In genomic region chr3:152260026-152260425, GRCh38 we compare ENCODE assay signal across 19 cellular contexts. TPM values are rescaled to one million over a fixed set of nuclear protein-coding genes. Genes with fewer than 3 reads are reported as not detected.
A peak's percentile ranks its signal among the peaks of the same experiment; 100 is the strongest.
DNase-seq lines count a peak whose midpoint lies in the region; ATAC-seq, FAIRE-seq and TF ChIP-seq lines count a peak whose summit lies in the region.
"Had no signal": no experiment of that assay in that cellular context is flagged by ENCODE, and none has a peak within 500 bp of the region (broad histone marks: within the 10 kb centered on the region; RNA-seq: fewer than 3 reads in every experiment).

No MANE protein-coding gene starts in this region.

- no peak overlapping the region for H2AFZ ChIP-seq in astrocyte (ENCODE audit: low read depth, low read length)
- H2AFZ ChIP-seq: GM23248, hepatocyte had no signal

- H3K9me3 ChIP-seq in astrocyte (ENCODE audit: insufficient read depth, low read depth, low read length) (no peaks in the 10 kb centered on the region), neutrophil (no peaks in the 10 kb centered on the region)
- H3K9me3 ChIP-seq: Caco-2 had no signal

- no peak overlapping the region for H3K9ac ChIP-seq in astrocyte (ENCODE audit: low read length)
- H3K9ac ChIP-seq: GM23248, KMS-11 had no signal

- H3K27me3 Mint-ChIP-seq in HFFc6 (ENCODE audit: insufficient read depth) (no peaks in the 10 kb centered on the region), astrocyte (ENCODE audit: low read depth, unreplicated experiment) (no peaks in the 10 kb centered on the region)

- no peaks in the 10 kb centered on the region for H4K20me1 ChIP-seq in astrocyte (ENCODE audit: insufficient read depth, low read length)

- H3K27ac Mint-ChIP-seq in HFFc6 = peak overlapping the region; percentile 44; the same call in 1 of the 2 replicates
- H3K27ac Mint-ChIP-seq in astrocyte (ENCODE audit: unreplicated experiment) = peak overlapping the region; percentile 27

- H3K4me1 Mint-ChIP-seq in HFFc6 (ENCODE audit: low read depth) (peaks cover 45% of the 10 kb centered on the region), astrocyte (ENCODE audit: low read depth, unreplicated experiment) (peaks cover 22% of the 10 kb centered on the region)

- no peaks in the 10 kb centered on the region for H3K27me3 ChIP-seq in astrocyte (ENCODE audit: insufficient read depth, low read length)
- H3K27me3 ChIP-seq in neutrophil = no peaks in the 10 kb centered on the region
- H3K27me3 ChIP-seq: hepatocyte had no signal

- H3K4me2 ChIP-seq in astrocyte (ENCODE audit: low read length) = no peak overlapping the region
- H3K4me2 ChIP-seq: hepatocyte, KMS-11 had no signal

- H3K79me2 ChIP-seq in astrocyte (ENCODE audit: insufficient read depth, low read length) = no peaks in the 10 kb centered on the region
- H3K79me2 ChIP-seq: hepatocyte had no signal

- no peaks in the 10 kb centered on the region for H3K36me3 ChIP-seq in astrocyte (ENCODE audit: insufficient read depth, low read length)
- H3K36me3 ChIP-seq in neutrophil = no peaks in the 10 kb centered on the region

- H3K27ac ChIP-seq in astrocyte (ENCODE audit: low read depth, low read length) = peak overlapping the region; percentile 17
- peak overlapping the region; percentile 82 for H3K27ac ChIP-seq in neutrophil
- H3K27ac ChIP-seq: 22Rv1, GM23248, hepatocyte, KMS-11 had no signal

- H3K4me3 Mint-ChIP-seq in HFFc6 (no peak overlapping the region), astrocyte (ENCODE audit: unreplicated experiment) (no peak overlapping the region)

- ATAC-seq in HG03135 (IDR thresholded peaks at IDR 0.05; ENCODE audit: unreplicated experiment) = no peak

- DNase-seq in NCI-H1105 treated with DMSO at 0.1 percent for 48 hours (lab: John Stamatoyannopoulos, UW) = peak; percentile 25
- no peak for DNase-seq in NCI-H1105 (lab: John Stamatoyannopoulos, UW)
- no peak for DNase-seq in HFFc6
- DNase-seq in astrocyte (ENCODE audit: low read depth) = no peak
- DNase-seq in NK-92 treated with Interleukin-12 subunit alpha and Interleukin-12 subunit beta, amount 100 ng/mL, for 24 hours (lab: John Stamatoyannopoulos, UW) = no peak
- DNase-seq in AML-193 (lab: John Stamatoyannopoulos, UW) = no peak
- DNase-seq: activated CD4-positive, alpha-beta T cell treated with anti-CD3 and anti-CD28 coated beads for 48 hours; Caco-2; GM23248; NCI-H146; NCI-H510A treated with DMSO at 0.1 percent for 48 hours; stimulated activated naive CD4-positive, alpha-beta T cell treated with Interleukin-2 at 50 U/mL for 16 hours had no signal

- H3K36me3 Mint-ChIP-seq in HFFc6 (ENCODE audit: low read depth) (no peaks in the 10 kb centered on the region), astrocyte (ENCODE audit: low read depth, unreplicated experiment) (no peaks in the 10 kb centered on the region)

- no peak overlapping the region for H3K4me3 ChIP-seq in astrocyte (ENCODE audit: insufficient read depth, low read depth, low read length)
- H3K4me3 ChIP-seq in neutrophil (ENCODE audit: low read depth in 1 of 2, low read length in 1 of 2) = no peak overlapping the region
- H3K4me3 ChIP-seq: GM23248, hepatocyte had no signal

- H3K4me1 ChIP-seq in astrocyte (ENCODE audit: insufficient read depth, low read length) = peaks cover 29% of the 10 kb centered on the region
- peaks cover 55 to 62% of the 10 kb centered on the region in 2 experiments for H3K4me1 ChIP-seq in neutrophil (ENCODE audit: control insufficient read depth in 1 of 2, insufficient read depth in 1 of 2, low read depth in 1 of 2, low read length in 1 of 2)

- no peaks in the 10 kb centered on the region for H3K9me3 Mint-ChIP-seq in HFFc6
- no peaks in the 10 kb centered on the region for H3K9me3 Mint-ChIP-seq in astrocyte (ENCODE audit: unreplicated experiment)

- FAIRE-seq in astrocyte (lab: Jason Lieb, UNC) = no peak
- FAIRE-seq: colon, GM18507 had no signal

- TF ChIP-seq CTCF in HFFc6 (IDR thresholded peaks at IDR 0.05) = no peak
- no peak for TF ChIP-seq CTCF in astrocyte (IDR thresholded peaks at IDR 0.05; ENCODE audit: insufficient read depth, low read depth, low read length)
- TF ChIP-seq CTCF in neutrophil (IDR thresholded peaks at IDR 0.05) = no peak

RNA-seq across cellular contexts. Expression of gene MBNL1, which starts 8.7 kb away (rescaled TPM):
- 100 to 1,000 TPM; 200 to 291 (median 244) TPM for total RNA-seq in HFFc6 (2021; fragmentation: NEBNext Ultra II Directional; extraction: Animal tissue kit (Norgen Biotek cat#: 25700))
- 89.1 and 93.1 TPM in 2 replicates for total RNA-seq in astrocyte
